ENCODE assay signal across 10 cellular contexts in the genomic region with DNA sequence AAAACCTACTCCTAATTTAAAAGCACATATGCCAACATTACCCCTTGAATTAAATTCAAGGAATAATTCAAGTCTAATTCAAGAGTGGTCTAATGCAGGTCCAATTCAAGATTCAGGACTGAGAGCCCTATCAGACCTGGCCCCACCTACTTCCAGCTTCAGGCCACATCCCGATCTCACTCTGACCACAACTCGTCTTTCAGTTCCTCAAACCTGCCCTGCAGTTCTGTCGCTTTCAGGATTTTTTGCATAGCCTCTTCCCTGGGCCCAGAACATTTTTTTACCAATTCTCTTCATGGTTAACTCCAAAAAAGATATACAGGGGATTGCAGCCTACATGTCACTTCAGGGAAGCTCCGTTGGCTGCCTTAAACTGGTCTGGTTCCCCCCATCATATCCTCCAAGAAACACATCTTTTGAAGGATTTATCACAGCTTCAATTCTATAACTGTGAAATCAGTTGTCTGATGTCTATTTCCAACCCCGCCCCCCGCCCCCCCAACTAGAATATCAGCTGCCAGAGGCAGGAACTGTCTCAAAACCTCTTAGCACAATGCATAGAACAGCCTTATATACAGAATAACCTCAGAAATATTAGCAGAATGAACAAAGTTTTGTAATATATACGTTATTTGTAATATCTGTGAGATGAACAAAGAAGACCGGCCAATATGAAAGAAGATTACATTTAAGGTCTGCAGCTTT. TPM values are rescaled to one million over a fixed set of nuclear protein-coding genes. Genes with fewer than 3 reads are reported as not detected.
DNase-seq lines count a peak whose midpoint lies in the region; ATAC-seq and TF ChIP-seq lines count a peak whose summit lies in the region.
"Had no signal": no experiment of that assay in that cellular context is flagged by ENCODE, and none has a peak within 500 bp of the region (broad histone marks: within the 10 kb centered on the region; RNA-seq: fewer than 3 reads in every experiment).

No MANE protein-coding gene starts in this region.

- WGBS in stomach, 5 donors, result 50 to 66% (median 60%) methylated on average over 7 to 8 of the region's 8 CpGs

- no peaks in the 10 kb centered on the region for H3K27me3 Mint-ChIP-seq in activated CD4-positive, alpha-beta T cell treated with anti-CD3 and anti-CD28 coated beads, Interleukin-2, amount 10 ng/mL, durations not matched to agents 7 days and 5 days

- no peaks in the 10 kb centered on the region for H3K9me3 Mint-ChIP-seq in activated CD4-positive, alpha-beta T cell treated with anti-CD3 and anti-CD28 coated beads, Interleukin-2, amount 10 ng/mL, durations not matched to agents 7 days and 5 days
- no peaks in the 10 kb centered on the region for H3K9me3 Mint-ChIP-seq in stimulated activated effector memory CD8-positive, alpha-beta T cell treated with anti-CD3 and anti-CD28 coated beads, Interleukin-12 subunit alpha, Interleukin-12 subunit beta, amount 100 ng/mL, for 72 hours

- ATAC-seq in HG02981 (IDR thresholded peaks at IDR 0.05; ENCODE audit: unreplicated experiment), result peak; percentile 85
- ATAC-seq in stimulated activated effector memory CD8-positive, alpha-beta T cell treated with anti-CD3 and anti-CD28 coated beads, Interleukin-12 subunit alpha, Interleukin-12 subunit beta, amount 100 ng/mL, for 72 hours, result no peak

- no peaks in the 10 kb centered on the region for H3K27me3 ChIP-seq in stomach
- H3K27me3 ChIP-seq: pancreas had no signal

- H3K27ac ChIP-seq in stomach, result no peak overlapping the region
- H3K27ac ChIP-seq: coronary artery, pancreas had no signal

- H3K36me3 Mint-ChIP-seq in activated CD4-positive, alpha-beta T cell treated with anti-CD3 and anti-CD28 coated beads, Interleukin-2, amount 10 ng/mL, durations not matched to agents 7 days and 5 days (ENCODE audit: low read depth), result peaks cover 14% of the 10 kb centered on the region
- H3K36me3 Mint-ChIP-seq in stimulated activated effector memory CD8-positive, alpha-beta T cell treated with anti-CD3 and anti-CD28 coated beads, Interleukin-12 subunit alpha, Interleukin-12 subunit beta, amount 100 ng/mL, for 72 hours, result peaks cover 51% of the 10 kb centered on the region

- H3K9me3 ChIP-seq in stomach, result no peaks in the 10 kb centered on the region
- H3K9me3 ChIP-seq: pancreas had no signal

- peak overlapping the region; percentile 3 for H3K4me3 Mint-ChIP-seq in activated CD4-positive, alpha-beta T cell treated with anti-CD3 and anti-CD28 coated beads, Interleukin-2, amount 10 ng/mL, durations not matched to agents 7 days and 5 days
- peak overlapping the region; percentile 60 for H3K4me3 Mint-ChIP-seq in stimulated activated effector memory CD8-positive, alpha-beta T cell treated with anti-CD3 and anti-CD28 coated beads, Interleukin-12 subunit alpha, Interleukin-12 subunit beta, amount 100 ng/mL, for 72 hours

- no peak for TF ChIP-seq EP300 in stomach (IDR thresholded peaks at IDR 0.05)

- no peak overlapping the region for H3K27ac Mint-ChIP-seq in activated CD4-positive, alpha-beta T cell treated with anti-CD3 and anti-CD28 coated beads, Interleukin-2, amount 10 ng/mL, durations not matched to agents 7 days and 5 days
- H3K27ac Mint-ChIP-seq in stimulated activated effector memory CD8-positive, alpha-beta T cell treated with anti-CD3 and anti-CD28 coated beads, Interleukin-12 subunit alpha, Interleukin-12 subunit beta, amount 100 ng/mL, for 72 hours, result peak overlapping the region; percentile 74

- no peak for DNase-seq in activated CD4-positive, alpha-beta T cell treated with anti-CD3 and anti-CD28 coated beads, Interleukin-2, amount 10 ng/mL, durations not matched to agents 7 days and 5 days
- DNase-seq in activated CD4-positive, alpha-beta T cell treated with anti-CD3 and anti-CD28 coated beads for 1 hour, result no peak
- peak; percentile 44 for DNase-seq in SIG-M5 (lab: John Stamatoyannopoulos, UW)
- DNase-seq in stimulated activated effector memory CD8-positive, alpha-beta T cell treated with anti-CD3 and anti-CD28 coated beads, Interleukin-12 subunit alpha, Interleukin-12 subunit beta, amount 100 ng/mL, for 72 hours (ENCODE audit: low spot score in 2 of 2), result peak in 1 of 2 donors; percentile 64
- no peak for DNase-seq in stomach
- no peak for DNase-seq in activated CD4-positive, alpha-beta T cell treated with anti-CD3 and anti-CD28 coated beads for 4 hours
- no peak for DNase-seq in cardiac septum (ENCODE audit: low spot score)
- DNase-seq: pancreas had no signal

- CTCF ChIA-PET in activated CD4-positive, alpha-beta T cell treated with anti-CD3 and anti-CD28 coated beads, Interleukin-2, amount 10 ng/mL, durations not matched to agents 7 days and 5 days (lab: Charles Lee), result interaction anchor here (0.7 to 1.3 kb wide), 4 partner anchors 10 to 21 kb away, joined by 3 read pairs; partner anchors contain the start of gene CCDC6

- POLR2A ChIA-PET in activated CD4-positive, alpha-beta T cell treated with anti-CD3 and anti-CD28 coated beads, Interleukin-2, amount 10 ng/mL, durations not matched to agents 7 days and 5 days (lab: Charles Lee), result interaction anchor here (0.6 kb wide), 1 partner anchor 21 kb away, joined by 4 read pairs; the partner anchor contains the start of gene CCDC6

- H3K4me3 ChIP-seq in stomach, result no peak overlapping the region
- H3K4me3 ChIP-seq: pancreas had no signal

- TF ChIP-seq POLR2A in stomach (IDR thresholded peaks at IDR 0.05), result no peak

- peaks cover 0 to 69% (median 40%) of the 10 kb centered on the region in 4 donors for H3K4me1 ChIP-seq in stomach

- peaks cover 63% of the 10 kb centered on the region for H3K4me1 Mint-ChIP-seq in activated CD4-positive, alpha-beta T cell treated with anti-CD3 and anti-CD28 coated beads, Interleukin-2, amount 10 ng/mL, durations not matched to agents 7 days and 5 days
- H3K4me1 Mint-ChIP-seq in stimulated activated effector memory CD8-positive, alpha-beta T cell treated with anti-CD3 and anti-CD28 coated beads, Interleukin-12 subunit alpha, Interleukin-12 subunit beta, amount 100 ng/mL, for 72 hours, result peaks cover 90% of the 10 kb centered on the region

- peaks cover 0 to 16% (median 7%) of the 10 kb centered on the region in 4 donors for H3K36me3 ChIP-seq in stomach
- H3K36me3 ChIP-seq: pancreas had no signal

- no peak for TF ChIP-seq CTCF in stomach (IDR thresholded peaks at IDR 0.05)

- intact Hi-C loops in stomach (cut with DNase I; ENCODE audit: low total_unique reads), result no loop called here
- intact Hi-C loops in cardiac septum (cut with DNase I), result no loop called here

RNA-seq across cellular contexts. Expression of gene CCDC6, which starts 20.8 kb away (rescaled TPM):
- 10 to 100 TPM; 18.9 to 21.8 TPM for total RNA-seq in activated CD4-positive, alpha-beta T cell treated with anti-CD3 and anti-CD28 coated beads, Interleukin-2, amount 10 ng/mL, durations not matched to agents 7 days and 5 days
- total RNA-seq in stomach, result 10 to 100 TPM; 13.9 to 56.0 (median 33.0) TPM
- 10 to 100 TPM; 12.5 to 14.8 (median 14.2) TPM for polyA plus RNA-seq in stomach
- 20.0 TPM for total RNA-seq in cardiac septum
